ENCODE assay signal across 10 cellular contexts in genomic region chr11:73271936-73272679, GRCh38. TPM values are rescaled to one million over a fixed set of nuclear protein-coding genes. Genes with fewer than 3 reads are reported as not detected.
DNase-seq lines count a peak whose midpoint lies in the region; ATAC-seq and TF ChIP-seq lines count a peak whose summit lies in the region.
"Had no signal": no experiment of that assay in that cellular context is flagged by ENCODE, and none has a peak within 500 bp of the region (broad histone marks: within the 10 kb centered on the region; RNA-seq: fewer than 3 reads in every experiment).

P2RY6 (plus strand) TSS chr11:73272338; CDS start chr11:73296519, 24,181 bp downstream.

- H3K36me3 ChIP-seq in HUES48 (ENCODE audit: control insufficient read depth, insufficient read depth, low read length) = no peaks in the 10 kb centered on the region
- H3K36me3 ChIP-seq in SK-N-SH (replicated peaks in 1 of 2; ENCODE audit: control insufficient read depth in 1 of 2, insufficient read depth in 2 of 2, low read length in 1 of 2) = no peaks in the 10 kb centered on the region
- no peaks in the 10 kb centered on the region for H3K36me3 ChIP-seq in left ventricle myocardium inferior
- H3K36me3 ChIP-seq in tibial artery = no peaks in the 10 kb centered on the region

- peak in 1 of 2 experiments; percentile 95; a peak in 2 of 4 replicates for TF ChIP-seq EP300 in SK-N-SH (IDR thresholded peaks at IDR 0.05; ENCODE audit: borderline replicate concordance in 1 of 2, low read depth in 1 of 2, low read length in 1 of 2)

- H2AFZ ChIP-seq in SK-N-SH (ENCODE audit: low read depth) = peak within 1 kb of the TSS; percentile 79; the same call in 1 of the 2 replicates

- intact Hi-C loops in left ventricle myocardium inferior (cut with micrococcal nuclease) (no loop called here), tibial artery (cut with DNase I; ENCODE audit: low total_unique reads) (no loop called here)

- DNase-seq in AG08396 (ENCODE audit: low spot score) (peak; percentile 45), SK-N-SH (peak; percentile 87), left ventricle myocardium inferior (no peak), tibial artery (peak; percentile 42 to 67), germinal center (ENCODE audit: low spot score) (no peak), activated gamma-delta T cell (lab: John Stamatoyannopoulos, UW) (no peak)
- DNase-seq: naive B cell had no signal

- WGBS in SK-N-SH (ENCODE audit: low lambda C conversion rate) = 46% methylated on average over 9 of the region's 17 CpGs

- H3F3A ChIP-seq in SK-N-SH (replicated peaks; ENCODE audit: insufficient read depth) = no peaks in the 10 kb centered on the region

- POLR2A ChIA-PET in SK-N-SH (lab: Yijun Ruan, JAX) = interaction anchor here (1.0 to 1.2 kb wide), 3 partner anchors 9 to 29 kb away, joined by 3 to 6 read pairs (median 3); no protein-coding TSS in a partner anchor

- H4K20me1 ChIP-seq in SK-N-SH (ENCODE audit: insufficient read depth) = no peaks in the 10 kb centered on the region

- no peak within 1 kb of the TSS for H3K9ac ChIP-seq in HUES48 (ENCODE audit: low read depth, low read length)
- H3K9ac ChIP-seq in SK-N-SH = no peak within 1 kb of the TSS

- no peaks in the 10 kb centered on the region for H3K9me2 ChIP-seq in SK-N-SH

- H3K4me2 ChIP-seq in SK-N-SH = no peak within 1 kb of the TSS

- H3K79me2 ChIP-seq in SK-N-SH (ENCODE audit: insufficient read depth) = no peaks in the 10 kb centered on the region

- H3K4me1 ChIP-seq in HUES48 (ENCODE audit: control insufficient read depth, insufficient read depth, low read length) (peaks cover 10% of the 10 kb centered on the region), SK-N-SH (ENCODE audit: control insufficient read depth in 1 of 2, insufficient read depth in 2 of 2, low read depth in 1 of 2, low read length in 1 of 2) (peaks cover 3 to 62% of the 10 kb centered on the region in 2 experiments; a peak in 2 of 4 replicates), left ventricle myocardium inferior (peaks cover 34% of the 10 kb centered on the region), tibial artery (peaks cover 0 to 6% (median 5%) of the 10 kb centered on the region in 4 donors)

- ATAC-seq in GM18909 (IDR thresholded peaks at IDR 0.05; ENCODE audit: poor library complexity, unreplicated experiment) = no peak

- TF ChIP-seq CTCF in SK-N-SH (IDR thresholded peaks at IDR 0.05) (no peak), left ventricle myocardium inferior (IDR thresholded peaks at IDR 0.05; ENCODE audit: borderline replicate concordance) (no peak), tibial artery (IDR thresholded peaks at IDR 0.05) (no peak)

- no peaks in the 10 kb centered on the region for H3K9me3 ChIP-seq in HUES48 (ENCODE audit: control insufficient read depth, insufficient read depth, low read length)
- H3K9me3 ChIP-seq in SK-N-SH = no peaks in the 10 kb centered on the region
- H3K9me3 ChIP-seq in left ventricle myocardium inferior (replicated peaks) = no peaks in the 10 kb centered on the region
- no peaks in the 10 kb centered on the region for H3K9me3 ChIP-seq in tibial artery

- CTCF ChIA-PET in SK-N-SH (lab: Yijun Ruan, JAX) = interaction anchor here (1.0 to 15.0 kb wide), 5 partner anchors 14 to 79 kb away, joined by 3 to 179 read pairs (median 5); no protein-coding TSS in a partner anchor

- TF ChIP-seq RAD21 in SK-N-SH (IDR thresholded peaks at IDR 0.05; ENCODE audit: low read length) = peak; percentile 19

- peaks cover 4% of the 10 kb centered on the region; the same call in 1 of the 2 replicates for H3K27me3 ChIP-seq in HUES48 (ENCODE audit: control insufficient read depth, insufficient read depth, low read length)
- H3K27me3 ChIP-seq in SK-N-SH (ENCODE audit: insufficient read depth) = no peaks in the 10 kb centered on the region
- H3K27me3 ChIP-seq in left ventricle myocardium inferior (ENCODE audit: low read depth) = no peaks in the 10 kb centered on the region
- H3K27me3 ChIP-seq in tibial artery = no peaks in the 10 kb centered on the region

- H3K4me3 ChIP-seq in HUES48 (ENCODE audit: low read depth, low read length) (no peak within 1 kb of the TSS), SK-N-SH (ENCODE audit: low read depth in 2 of 2, low read length in 1 of 2) (no peak within 1 kb of the TSS), left ventricle myocardium inferior (peak within 1 kb of the TSS; percentile 44), tibial artery (no peak within 1 kb of the TSS)

- H3K27ac ChIP-seq in HUES48 (ENCODE audit: low read depth, low read length) (peak within 1 kb of the TSS; percentile 48), SK-N-SH (ENCODE audit: low read depth in 2 of 2, low read length in 1 of 2) (peak within 1 kb of the TSS; percentile 28 to 97; a peak in 3 of 4 replicates), left ventricle myocardium inferior (replicated peaks) (peak within 1 kb of the TSS; percentile 27), tibial artery (no peak within 1 kb of the TSS)

TF ChIP-seq in SK-N-SH, 30 proteins besides CTCF, POLR2A, EP300 and RAD21:
- TF ChIP-seq TAF1 (IDR thresholded peaks at IDR 0.05; ENCODE audit: borderline replicate concordance, low read depth, low read length) (no peak), TCF12 (IDR thresholded peaks at IDR 0.05) (no peak; the same call in 1 of the 2 replicates), SMC3 (IDR thresholded peaks at IDR 0.05; ENCODE audit: low read depth, low read length) (no peak), RFX5 (IDR thresholded peaks at IDR 0.05; ENCODE audit: low read length) (no peak), USF1 (IDR thresholded peaks at IDR 0.05; ENCODE audit: borderline replicate concordance, low read depth) (no peak), MAX (IDR thresholded peaks at IDR 0.05; ENCODE audit: low read depth) (no peak), MEF2A (IDR thresholded peaks at IDR 0.05; ENCODE audit: borderline replicate concordance, low read depth) (no peak), NFIC (IDR thresholded peaks at IDR 0.05; ENCODE audit: borderline replicate concordance) (no peak), FOXJ3 (CRISPR knock-in tag; IDR thresholded peaks at IDR 0.05) (peak; percentile 90), JUND (IDR thresholded peaks at IDR 0.05) (no peak), GATA2 (CRISPR knock-in tag; IDR thresholded peaks at IDR 0.05) (peak; percentile 96), USF2 (IDR thresholded peaks at IDR 0.05; ENCODE audit: borderline replicate concordance, low read depth, low read length) (no peak), POLR2AphosphoS5 (IDR thresholded peaks at IDR 0.05; ENCODE audit: low read depth, low read length) (0 out of 2 replicates have a peak, but pooled peaks have one; percentile 29), NRF1 (IDR thresholded peaks at IDR 0.05; ENCODE audit: low read depth, low read length) (no peak), YY1 (IDR thresholded peaks at IDR 0.05; ENCODE audit: low read depth) (no peak), RCOR1 (IDR thresholded peaks at IDR 0.05; ENCODE audit: low read length) (peak; percentile 97), SIN3A (IDR thresholded peaks at IDR 0.05; ENCODE audit: borderline replicate concordance, low read depth, low read length) (no peak), MXI1 (IDR thresholded peaks at IDR 0.05; ENCODE audit: low read depth, low read length) (peak; percentile 46), CHD2 (IDR thresholded peaks at IDR 0.05; ENCODE audit: low read length, partially characterized antibody) (peak; percentile 88), EZH2phosphoT487 (IDR thresholded peaks at IDR 0.05; ENCODE audit: borderline replicate concordance, low read depth) (no peak), FOXM1 (IDR thresholded peaks at IDR 0.05; ENCODE audit: low read depth) (no peak)
TF ChIP-seq in SK-N-SH: peak in this region for 6.

RNA-seq across cellular contexts. Expression of gene P2RY6, which starts in this region (rescaled TPM):
- polyA plus RNA-seq in SK-N-SH (2012; rRNA removed) = 0.15 and 0.16 TPM in 2 replicates
- polyA plus RNA-seq in SK-N-SH (2012; cell fraction: cytosol; rRNA removed) = 0.09 and 0.31 TPM in 2 replicates
- polyA plus RNA-seq in SK-N-SH (2012; cell fraction: nucleus; rRNA removed) = 0.26 and 0.27 TPM in 2 replicates
- 2.2 TPM for total RNA-seq in left ventricle myocardium inferior
- total RNA-seq: activated CD8-positive, alpha-beta memory T cell treated with anti-CD3 and anti-CD28 coated beads for 36 hours had no signal

Comparison
In these comparisons a context has a peak if more than half of its experiments do, and no peak if none do; other contexts are left out.
1. Peak in DNase-seq and H3K27ac ChIP-seq in SK-N-SH; RNA of the gene not detected or under 1 TPM.
2. DNase-seq: peak in AG08396 (single experiment) and tibial artery (2 of 2); none in left ventricle myocardium inferior (single experiment), germinal center (single experiment) and activated gamma-delta T cell (single experiment).
3. H3K27ac ChIP-seq: peak in HUES48 (single experiment) and left ventricle myocardium inferior (single experiment); none in tibial artery (0 of 2).